In genomic region chr1:149163063-149163444, GRCh38 we compare ENCODE assay signal across 8 cellular contexts. TPM values are rescaled to one million over a fixed set of nuclear protein-coding genes. Genes with fewer than 3 reads are reported as not detected.
DNase-seq lines count a peak whose midpoint lies in the region; ATAC-seq, FAIRE-seq and TF ChIP-seq lines count a peak whose summit lies in the region.
"Not testable (repeated sequence)": the region's sequence is repeated elsewhere in the genome, so short reads cannot be mapped to it uniquely, and the experiment has no call there.

No MANE protein-coding gene starts in this region.

- peak; percentile 85 for ATAC-seq in GM21367 (IDR thresholded peaks at IDR 0.05; ENCODE audit: unreplicated experiment)
- peak; percentile 94 for ATAC-seq in HG02852 (IDR thresholded peaks at IDR 0.05; ENCODE audit: unreplicated experiment)
- ATAC-seq in HG03460 (IDR thresholded peaks at IDR 0.05; ENCODE audit: unreplicated experiment), result peak; percentile 76
- ATAC-seq in esophagus mucosa, result peak; percentile 99
- ATAC-seq in lower lobe of right lung, result peak; percentile 92 to 93

- peaks cover 15% of the 10 kb centered on the region for H3K4me1 Mint-ChIP-seq in activated T-cell treated with anti-CD3 and anti-CD28 coated beads, Interleukin-2, amount 50 U/mL, for 24 hours (ENCODE audit: low read depth)

- H3K9me3 ChIP-seq in lower lobe of right lung; skeletal muscle tissue (ENCODE audit: control insufficient read depth in 3 of 3, low read length in 3 of 3): not testable (repeated sequence)

- FAIRE-seq in GM12892 (lab: Jason Lieb, UNC), result peak; percentile 40

- H3K9ac ChIP-seq in skeletal muscle tissue (ENCODE audit: low read depth in 1 of 3, low read length in 3 of 3), result not testable (repeated sequence)

- not testable (repeated sequence) for H3K27me3 ChIP-seq in lower lobe of right lung (ENCODE audit: low read depth); skeletal muscle tissue (ENCODE audit: control insufficient read depth in 3 of 3, insufficient read depth in 3 of 3, low read length in 3 of 3)

- H3K4me1 ChIP-seq in lower lobe of right lung; skeletal muscle tissue (ENCODE audit: control insufficient read depth in 3 of 3, insufficient read depth in 3 of 3, low read length in 3 of 3): not testable (repeated sequence)

- H3K4me3 Mint-ChIP-seq in activated T-cell treated with anti-CD3 and anti-CD28 coated beads, Interleukin-2, amount 50 U/mL, for 24 hours, result not testable (repeated sequence)

- not testable (repeated sequence) for H3K27me3 Mint-ChIP-seq in activated T-cell treated with anti-CD3 and anti-CD28 coated beads, Interleukin-2, amount 50 U/mL, for 24 hours

- H3K27ac Mint-ChIP-seq in activated T-cell treated with anti-CD3 and anti-CD28 coated beads, Interleukin-2, amount 50 U/mL, for 24 hours, result peak overlapping the region; percentile 83

- H3K36me3 ChIP-seq in lower lobe of right lung; skeletal muscle tissue (ENCODE audit: control insufficient read depth in 3 of 3, insufficient read depth in 3 of 3, low read length in 3 of 3): not testable (repeated sequence)

- H3K9me3 Mint-ChIP-seq in activated T-cell treated with anti-CD3 and anti-CD28 coated beads, Interleukin-2, amount 50 U/mL, for 24 hours, result not testable (repeated sequence)

- H3K36me3 Mint-ChIP-seq in activated T-cell treated with anti-CD3 and anti-CD28 coated beads, Interleukin-2, amount 50 U/mL, for 24 hours (ENCODE audit: low read depth), result not testable (repeated sequence)

- not testable (repeated sequence) for TF ChIP-seq POLR2A in GM12892 (IDR thresholded peaks at IDR 0.05; ENCODE audit: low read depth, low read length)

- H3K27ac ChIP-seq in lower lobe of right lung, result not testable (repeated sequence)
- peak overlapping the region; percentile 51 for H3K27ac ChIP-seq in skeletal muscle tissue (ENCODE audit: low read depth, low read length)

- intact Hi-C loops in lower lobe of right lung (cut with DNase I), result not testable (repeated sequence)

- DNase-seq in GM12892 (ENCODE audit: insufficient read length); activated T-cell treated with anti-CD3 and anti-CD28 coated beads, Interleukin-2, amount 50 U/mL, for 24 hours; lower lobe of right lung: not testable (repeated sequence)

- not testable (repeated sequence) for TF ChIP-seq CTCF in lower lobe of right lung (IDR thresholded peaks at IDR 0.05)

- H3K4me3 ChIP-seq in lower lobe of right lung; skeletal muscle tissue (ENCODE audit: low read length in 3 of 3): not testable (repeated sequence)

RNA-seq across cellular contexts. Expression of gene NBPF9, which starts 59.7 kb away (rescaled TPM):
- polyA plus RNA-seq in GM12892 (2012; ENCODE audit: missing spikeins), result 12.3 TPM
- 8.1 TPM for total RNA-seq in esophagus mucosa
- total RNA-seq in lower lobe of right lung, result 24.2 TPM
- 12.5 TPM for total RNA-seq in skeletal muscle tissue
